In genomic region chr1:32201011-32201855, GRCh38 we compare ENCODE assay signal across 8 cellular contexts. TPM values are rescaled to one million over a fixed set of nuclear protein-coding genes. Genes with fewer than 3 reads are reported as not detected.
DNase-seq lines count a peak whose midpoint lies in the region; ATAC-seq and TF ChIP-seq lines count a peak whose summit lies in the region.

No MANE protein-coding gene starts in this region.

- no peaks in the 10 kb centered on the region for H3K9me3 ChIP-seq in MM.1S (replicated peaks; ENCODE audit: insufficient read depth, low read length)

- CTCF ChIA-PET in AG04449 (lab: Yijun Ruan, JAX) = interaction anchor here (0.6 to 3.2 kb wide), 7 partner anchors 9 to 152 kb away, joined by 3 to 26 read pairs (median 3); no protein-coding TSS in a partner anchor

- H3K4me1 ChIP-seq in MM.1S (ENCODE audit: low read length) = peaks cover 35% of the 10 kb centered on the region

- peaks cover 4% of the 10 kb centered on the region for H3K79me2 ChIP-seq in MM.1S (ENCODE audit: low read length)

- H3K9ac ChIP-seq in MM.1S (ENCODE audit: low read length) = no peak overlapping the region

- DNase-seq in AG04449 (ENCODE audit: low read depth, low spot score) (no peak), MM.1S (peak; percentile 26), coronary artery (ENCODE audit: low spot score) (no peak), lower leg skin (ENCODE audit: low spot score in 2 of 2) (peak; percentile 69 to 93)
- DNase-seq in activated CD4-positive, alpha-beta T cell treated with anti-CD3 and anti-CD28 coated beads for 4 hours = peak; percentile 69 to 70
- peak; percentile 48 to 80 (median 64) for DNase-seq in stimulated activated CD4-positive, alpha-beta T cell treated with anti-CD3 and anti-CD28 coated beads, TNF-alpha, amount 100 ng/mL, for 48 hours (ENCODE audit: low read depth in 3 of 3)

- peak overlapping the region; percentile 98 for H3K4me2 ChIP-seq in MM.1S (ENCODE audit: low read depth, low read length)

- H3K4me3 ChIP-seq in AG04449 (ENCODE audit: low read depth, low read length) (peak overlapping the region; percentile 78), MM.1S (ENCODE audit: low read length) (peak overlapping the region; percentile 6; the same call in 1 of the 2 replicates), coronary artery (peak overlapping the region; percentile 79), lower leg skin (ENCODE audit: low read depth, poor library complexity, severe bottlenecking) (peak overlapping the region; percentile 49)

- no peak overlapping the region; the same call in 1 of the 2 replicates for H3K27ac ChIP-seq in MM.1S (ENCODE audit: low read length)
- H3K27ac ChIP-seq in coronary artery = peak overlapping the region; percentile 57 to 89

- H4K20me1 ChIP-seq in MM.1S (ENCODE audit: insufficient read depth, low read length) = peaks cover 12% of the 10 kb centered on the region; the same call in 1 of the 2 replicates

- intact Hi-C loops in lower leg skin (cut with DNase I; ENCODE audit: low total_unique reads) = no loop called here

- peak; percentile 13 for TF ChIP-seq CTCF in AG04449 (IDR thresholded peaks at IDR 0.05; ENCODE audit: insufficient read depth, low read length, missing control alignments)
- no peak for TF ChIP-seq CTCF in MM.1S (IDR thresholded peaks at IDR 0.05; ENCODE audit: low read length)
- no peak for TF ChIP-seq CTCF in coronary artery (IDR thresholded peaks at IDR 0.05)
- no peak for TF ChIP-seq CTCF in lower leg skin (IDR thresholded peaks at IDR 0.05)

- POLR2A ChIA-PET in AG04449 (lab: Yijun Ruan, JAX) = interaction anchor here (1.0 to 2.7 kb wide), 10 partner anchors 10 to 150 kb away, joined by 3 to 18 read pairs (median 4); partner anchors contain the start of genes KPNA6, MARCKSL1, TMEM39B and TXLNA

- H3K27me3 ChIP-seq in MM.1S (replicated peaks; ENCODE audit: insufficient read depth, low read length) = 0 out of 2 replicates have a peak, but pooled peaks cover 3% of the 10 kb centered on the region

- peak overlapping the region; percentile 14; the same call in 1 of the 2 replicates for H2AFZ ChIP-seq in MM.1S (ENCODE audit: low read length)

- 5% methylated on average over 22 to 24 of the region's 26 CpGs for whole genome bisulfite sequencing in lower leg skin, 2 donors

- no peaks in the 10 kb centered on the region for H3K9me2 ChIP-seq in MM.1S (replicated peaks; ENCODE audit: insufficient read depth, low read length)

- TF ChIP-seq POLR2A in lower leg skin (IDR thresholded peaks at IDR 0.05) = no peak

- no peaks in the 10 kb centered on the region; the same call in 1 of the 2 replicates for H3K36me3 ChIP-seq in MM.1S (replicated peaks; ENCODE audit: insufficient read depth, low read length)

- ATAC-seq in GM18873 (IDR thresholded peaks at IDR 0.05; ENCODE audit: low FRiP score, unreplicated experiment) (peak; percentile 35), HG03039 (IDR thresholded peaks at IDR 0.05; ENCODE audit: unreplicated experiment) (no peak)

- peaks cover 14% of the 10 kb centered on the region for H3F3A ChIP-seq in MM.1S (ENCODE audit: insufficient read depth, low read length)

RNA-seq across cellular contexts. Expression of gene CCDC28B, which starts 0.8 kb away (rescaled TPM):
- total RNA-seq in lower leg skin = 1 to 10 TPM; 2.0 to 3.6 (median 3.3) TPM

RNA-seq across cellular contexts. Expression of gene IQCC, which starts 4.2 kb away (rescaled TPM):
- total RNA-seq in lower leg skin = 1 to 10 TPM; 3.4 to 6.5 (median 4.7) TPM

RNA-seq across cellular contexts. Expression of gene DCDC2B, which starts 7.7 kb away (rescaled TPM):
- total RNA-seq in lower leg skin = not detected

RNA-seq across cellular contexts. Expression of gene TMEM234, which starts 20.9 kb away (rescaled TPM):
- 10 to 100 TPM in 2 of 4 donors, 1 to 10 TPM in 2; 2.7 to 14.8 (median 9.0) TPM for total RNA-seq in lower leg skin

RNA-seq across cellular contexts. Expression of gene EIF3I, which starts 21.0 kb away (rescaled TPM):
- total RNA-seq in lower leg skin = 100 to 1,000 TPM; 128 to 189 (median 169) TPM

Comparison
In these comparisons a context has a peak if more than half of its experiments do, and no peak if none do; other contexts are left out.
1. DNase-seq: peak in MM.1S (single experiment), activated CD4-positive, alpha-beta T cell treated with anti-CD3 and anti-CD28 coated beads for 4 hours (2 of 2), lower leg skin (2 of 2) and stimulated activated CD4-positive, alpha-beta T cell treated with anti-CD3 and anti-CD28 coated beads, TNF-alpha, amount 100 ng/mL, for 48 hours (3 of 3); none in AG04449 (single experiment) and coronary artery (single experiment).
2. H3K4me3 ChIP-seq: peak in every context shown above with its lines; median percentile 79 in coronary artery; 78 in AG04449; 49 in lower leg skin; 6 in MM.1S.